In genomic region chr18:32429427-32429826, GRCh38 we compare ENCODE assay signal across 25 cellular contexts.
"Had no signal": no experiment of that assay in that cellular context is flagged by ENCODE, and none has a peak within 500 bp of the region (broad histone marks: within the 10 kb centered on the region; RNA-seq: fewer than 3 reads in every experiment).

No MANE protein-coding gene starts in this region.

- H3K4me1 Mint-ChIP-seq: naive thymus-derived CD8-positive, alpha-beta T cell; nephron progenitor cell had no signal

- H3K27me3 Mint-ChIP-seq: dendritic cell treated with granulocyte-macrophage colony-stimulating factor and Interleukin-4, amounts not matched to agents 40 ng/mL and 50 ng/mL, for 4 days had no signal

- H3K4me3 ChIP-seq: esophagus squamous epithelium, lower lobe of right lung, ovary, psoas muscle, right lobe of liver, smooth muscle cell, stomach, thyroid gland, vagina had no signal

- H3K36me3 ChIP-seq: esophagus squamous epithelium, lower lobe of right lung, ovary, right lobe of liver, stomach, thyroid gland, vagina had no signal

- H3K9me3 ChIP-seq: ovary, right lobe of liver, thyroid gland, vagina had no signal

- H3K4me3 Mint-ChIP-seq: dendritic cell treated with granulocyte-macrophage colony-stimulating factor and Interleukin-4, amounts not matched to agents 40 ng/mL and 50 ng/mL, for 4 days; naive thymus-derived CD8-positive, alpha-beta T cell; nephron progenitor cell had no signal

- H3K27ac Mint-ChIP-seq: dendritic cell treated with granulocyte-macrophage colony-stimulating factor and Interleukin-4, amounts not matched to agents 40 ng/mL and 50 ng/mL, for 4 days; naive thymus-derived CD8-positive, alpha-beta T cell; nephron progenitor cell had no signal

- H3K27ac ChIP-seq: esophagus squamous epithelium, lower lobe of right lung, ovary, psoas muscle, right lobe of liver, stomach, thyroid gland, vagina had no signal

- H3K27me3 ChIP-seq: esophagus squamous epithelium, ovary, right lobe of liver, stomach, thyroid gland, vagina had no signal

- H3K4me1 ChIP-seq: thyroid gland had no signal

- ATAC-seq: left lobe of liver; lower lobe of right lung; naive thymus-derived CD8-positive, alpha-beta T cell; psoas muscle; right lobe of liver had no signal

- DNase-seq: effector CD8-positive, alpha-beta T cell; erythroblast; esophagus squamous epithelium; foreskin melanocyte; glutamatergic neuron; lower lobe of right lung; naive thymus-derived CD8-positive, alpha-beta T cell; nephron progenitor cell; occipital lobe; ovary; posterior cingulate gyrus; psoas muscle; right lobe of liver; stimulated activated CD4-positive, alpha-beta T cell treated with anti-CD3 and anti-CD28 coated beads, Interleukin-12 subunit alpha, Interleukin-12 subunit beta, amount 100 ng/mL, for 4 hours; stimulated activated CD4-positive, alpha-beta T cell treated with anti-CD3 and anti-CD28 coated beads, Interleukin-1b, Interleukin-23, amount 100 ng/mL, for 48 hours; stimulated activated CD4-positive, alpha-beta T cell treated with anti-CD3 and anti-CD28 coated beads, Interleukin-4, amount 100 ng/mL, for 1 hour; stimulated activated CD8-positive, alpha-beta memory T cell treated with anti-CD3 and anti-CD28 coated beads, Interleukin-4, amount 100 ng/mL, for 48 hours; stimulated activated naive CD4-positive, alpha-beta T cell treated with Interleukin-2 at 50 U/mL for 16 hours; stomach; thyroid gland; trophoblast cell had no signal
